In the genomic region with DNA sequence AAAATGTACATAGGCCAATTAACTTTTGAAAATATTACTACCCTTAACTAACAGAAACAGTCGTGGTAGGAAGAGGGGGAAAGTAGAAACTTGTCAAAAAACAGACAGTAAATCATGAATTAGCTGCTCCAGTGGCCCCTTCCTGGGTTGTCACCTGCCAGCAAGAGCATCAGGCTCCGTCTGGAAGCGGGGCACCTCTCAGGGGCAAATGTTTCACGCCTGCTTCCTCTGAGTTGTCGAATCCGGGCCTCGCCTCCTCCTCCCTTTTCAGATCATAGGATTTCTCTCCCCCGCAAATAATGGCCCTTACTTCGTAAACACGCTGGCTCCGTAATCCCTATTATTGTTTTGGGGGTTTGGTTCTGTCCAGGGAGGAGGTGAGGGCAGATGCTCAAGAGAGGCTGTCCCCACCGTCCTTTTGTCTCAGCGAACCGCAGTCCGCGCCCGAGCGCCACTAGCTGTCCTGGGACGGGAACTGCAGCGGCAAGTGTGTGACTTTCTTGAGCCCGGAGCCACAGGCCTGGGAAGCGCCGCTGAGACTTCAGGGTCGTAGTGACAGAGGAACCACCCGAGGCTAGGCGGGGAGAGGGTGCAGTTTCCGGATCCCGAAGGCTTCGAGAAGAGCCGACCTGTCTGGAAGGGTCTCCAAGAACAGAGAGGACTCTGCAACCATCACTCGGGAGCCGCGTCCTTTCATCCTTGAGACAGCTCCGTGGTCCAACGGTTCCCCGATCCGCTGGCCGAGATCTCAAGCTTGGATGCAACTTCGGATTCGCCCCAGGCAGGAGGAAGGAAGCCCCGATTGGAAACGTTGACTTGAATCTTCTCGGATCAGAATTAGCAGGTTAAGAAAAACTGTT, we compare ENCODE assay signal across 8 cellular contexts.
DNase-seq lines count a peak whose midpoint lies in the region; ATAC-seq and TF ChIP-seq lines count a peak whose summit lies in the region.

No MANE protein-coding gene starts in this region.

- no peaks in the 10 kb centered on the region for H3K4me1 ChIP-seq in mucosa of descending colon (ENCODE audit: low read depth)

- peak overlapping the region; percentile 72 for H3K27ac Mint-ChIP-seq in endothelial cell (ENCODE audit: unreplicated experiment)

- intact Hi-C loops in mucosa of descending colon (cut with DNase I, micrococcal nuclease): no loop called here

- peaks cover 2% of the 10 kb centered on the region for H3K4me1 Mint-ChIP-seq in endothelial cell (ENCODE audit: unreplicated experiment)

- peak overlapping the region; percentile 94 for H3K4me3 Mint-ChIP-seq in endothelial cell (ENCODE audit: unreplicated experiment)

- no peaks in the 10 kb centered on the region for H3K36me3 ChIP-seq in mucosa of descending colon (ENCODE audit: low read depth)

- H3K27me3 Mint-ChIP-seq in endothelial cell (ENCODE audit: unreplicated experiment): peaks cover 14% of the 10 kb centered on the region

- ATAC-seq in GM19467 (IDR thresholded peaks at IDR 0.05; ENCODE audit: unreplicated experiment) (peak; percentile 69), mucosa of descending colon (peak; percentile 93)

- peak; percentile 79 for DNase-seq in COR-L47 (lab: John Stamatoyannopoulos, UW)
- peak; percentile 50 to 90 for DNase-seq in HL-60 (ENCODE audit: low read depth in 1 of 2, low spot score in 1 of 2)
- peak; percentile 85 for DNase-seq in NOMO-1 treated with dmso at 0.1 percent for 144 hours (lab: John Stamatoyannopoulos, UW; ENCODE audit: unreplicated experiment)
- peak in 2 of 3 experiments; percentile 66 to 69 for DNase-seq in activated CD8-positive, alpha-beta memory T cell treated with anti-CD3 and anti-CD28 coated beads for 48 hours (ENCODE audit: low read depth in 2 of 3, low spot score in 2 of 3)
- DNase-seq in endothelial cell (ENCODE audit: low spot score): peak; percentile 87
- peak; percentile 82 to 89 (median 88) for DNase-seq in mucosa of descending colon
- DNase-seq in stimulated activated CD8-positive, alpha-beta memory T cell treated with anti-CD3 and anti-CD28 coated beads, Interleukin-4, amount 100 ng/mL, for 24 hours (ENCODE audit: low read depth): peak; percentile 65

- H3K27me3 ChIP-seq in HL-60 (ENCODE audit: insufficient read depth, poor library complexity, severe bottlenecking): no peaks in the 10 kb centered on the region

- H3K36me3 Mint-ChIP-seq in endothelial cell (ENCODE audit: low read depth, unreplicated experiment): no peaks in the 10 kb centered on the region

- H3K27ac ChIP-seq in HL-60 (replicated peaks): peak overlapping the region; percentile 38

- H3K9me3 ChIP-seq in mucosa of descending colon: no peaks in the 10 kb centered on the region

- peak; percentile 56 for TF ChIP-seq CTCF in HL-60 (IDR thresholded peaks at IDR 0.05; ENCODE audit: insufficient read depth, low read length)
- peak; percentile 45 for TF ChIP-seq CTCF in endothelial cell (IDR thresholded peaks at IDR 0.05; ENCODE audit: unreplicated experiment)
- TF ChIP-seq CTCF in mucosa of descending colon (IDR thresholded peaks at IDR 0.05): peak; percentile 51

- H3K4me3 ChIP-seq in HL-60 (replicated peaks; ENCODE audit: insufficient read depth, low read length) (peak overlapping the region; percentile 84), mucosa of descending colon (peak overlapping the region; percentile 9)

- H3K9me3 Mint-ChIP-seq in endothelial cell (ENCODE audit: unreplicated experiment): no peaks in the 10 kb centered on the region

Comparison
In these comparisons a context has a peak if more than half of its experiments do, and no peak if none do; other contexts are left out.
1. Peak in every context shown above with its lines: DNase-seq, ATAC-seq, H3K4me3 ChIP-seq and H3K27ac ChIP-seq.